1 cellular context compared by ENCODE assay signal in genomic region chr16:11604783-11605563, GRCh38.
TF ChIP-seq lines count a peak whose summit lies in the region.

No MANE protein-coding gene starts in this region.

TF ChIP-seq in SK-N-SH treated with all-trans-retinoic acid at 6 μM for 48 hours, 23 proteins besides CTCF, POLR2A, EP300 and RAD21 (continued from another document):
- TF ChIP-seq PATZ1 (CRISPR knock-in tag; IDR thresholded peaks at IDR 0.05; ENCODE audit: borderline replicate concordance), result no peak
- TF ChIP-seq ESRRG (CRISPR knock-in tag; IDR thresholded peaks at IDR 0.05), result no peak
- TF ChIP-seq BACH2 (CRISPR knock-in tag; IDR thresholded peaks at IDR 0.05; ENCODE audit: borderline replicate concordance), result no peak
- TF ChIP-seq PPARA (CRISPR knock-in tag; IDR thresholded peaks at IDR 0.05; ENCODE audit: borderline replicate concordance), result no peak
- no peak for TF ChIP-seq CSDC2 (CRISPR knock-in tag; IDR thresholded peaks at IDR 0.05)
- TF ChIP-seq ISL1 (CRISPR knock-in tag; IDR thresholded peaks at IDR 0.05), result no peak
